In genomic region chr1:177488722-177489121, GRCh38 we compare ENCODE assay signal across 33 cellular contexts.
"Had no signal": no experiment of that assay in that cellular context is flagged by ENCODE, and none has a peak within 500 bp of the region (broad histone marks: within the 10 kb centered on the region; RNA-seq: fewer than 3 reads in every experiment).

No MANE protein-coding gene starts in this region.

- H3K4me1 ChIP-seq: adrenal gland, body of pancreas, breast epithelium had no signal

- H3K27me3 ChIP-seq: adrenal gland, body of pancreas, brain microvascular endothelial cell, breast epithelium had no signal

- H3K4me3 ChIP-seq: adrenal gland, body of pancreas, breast epithelium had no signal

- H3K27ac ChIP-seq: adrenal gland, body of pancreas, brain microvascular endothelial cell, breast epithelium, VCaP had no signal

- H3K36me3 ChIP-seq: adrenal gland, brain microvascular endothelial cell, breast epithelium had no signal

- DNase-seq: activated B cell treated with CpG ODN at 0.5 μM for 24 hours; activated CD4-positive, alpha-beta memory T cell treated with anti-CD3 and anti-CD28 coated beads for 36 hours; activated CD4-positive, alpha-beta T cell treated with anti-CD3 and anti-CD28 coated beads for 4 hours; activated CD4-positive, alpha-beta T cell treated with anti-CD3 and anti-CD28 coated beads, Interleukin-2, amount 10 ng/mL, durations not matched to agents 24 days and 14 days; activated CD4-positive, alpha-beta T cell treated with anti-CD3 and anti-CD28 coated beads, Interleukin-2, amount 50 U/mL, for 1 hour; activated CD4-positive, alpha-beta T cell treated with anti-CD3 and anti-CD28 coated beads, Interleukin-2, amount 50 U/mL, for 4 hours; activated CD4-positive, CD25-positive, alpha-beta regulatory T cell treated with anti-CD3 and anti-CD28 coated beads, Interleukin-2, amount 50 U/mL, for 72 hours; activated CD8-positive, alpha-beta memory T cell treated with anti-CD3 and anti-CD28 coated beads, Interleukin-2, amount 50 U/mL, for 4 hours; activated CD8-positive, alpha-beta T cell treated with anti-CD3 and anti-CD28 coated beads for 36 hours; activated effector memory CD4-positive, alpha-beta T cell treated with anti-CD3 and anti-CD28 coated beads, Interleukin-2, amount 50 U/mL, for 16 hours; activated gamma-delta T cell treated with Interleukin-2 at 50 U/mL for 16 hours; activated naive CD4-positive, alpha-beta T cell; activated naive CD4-positive, alpha-beta T cell treated with anti-CD3 and anti-CD28 coated beads for 36 hours; activated naive CD4-positive, alpha-beta T cell treated with anti-CD3 and anti-CD28 coated beads, Interleukin-2, amount 50 U/mL, for 16 hours; activated naive CD8-positive, alpha-beta T cell treated with anti-CD3 and anti-CD28 coated beads for 36 hours; activated T-cell treated with anti-CD3 and anti-CD28 coated beads for 4 hours; activated T-cell treated with anti-CD3 and anti-CD28 coated beads, Interleukin-2, amount 50 U/mL, for 1 hour; activated T-cell treated with anti-CD3 and anti-CD28 coated beads, Interleukin-2, amount 50 U/mL, for 4 hours; activated T-cell treated with anti-CD3 and anti-CD28 coated beads, Interleukin-2, amount 50 U/mL, for 72 hours; adrenal gland; amniotic stem cell; aorta; body of pancreas; brain microvascular endothelial cell; central memory CD4-positive, alpha-beta T cell; T-helper 2 cell; T-helper 9 cell had no signal

- ATAC-seq: activated CD8-positive, alpha-beta T cell treated with anti-CD3 and anti-CD28 coated beads for 36 hours; activated naive CD4-positive, alpha-beta T cell treated with anti-CD3 and anti-CD28 coated beads, Interleukin-2, amount 50 U/mL, for 72 hours; activated T-cell treated with anti-CD3 and anti-CD28 coated beads, Interleukin-2, amount 50 U/mL, for 4 hours; activated T-cell treated with anti-CD3 and anti-CD28 coated beads, Interleukin-2, amount 50 U/mL, for 72 hours; activated T-helper 17 cell treated with anti-CD3 and anti-CD28 coated beads, Interleukin-2, amount 50 U/mL, for 72 hours; body of pancreas had no signal

- H3K9me3 ChIP-seq: body of pancreas, breast epithelium had no signal

- FAIRE-seq: astrocyte, TTC549 had no signal
